1 cellular context compared by ENCODE assay signal in genomic region chr6:158208226-158208807, GRCh38.
TF ChIP-seq lines count a peak whose summit lies in the region.

No MANE protein-coding gene starts in this region.

TF ChIP-seq in SK-N-SH, 30 proteins besides CTCF, POLR2A, EP300 and RAD21 (continued from another document):
- TF ChIP-seq RFX5 (IDR thresholded peaks at IDR 0.05; ENCODE audit: low read length), result no peak
- TF ChIP-seq REST (IDR thresholded peaks at IDR 0.05; ENCODE audit: low read depth, low read length), result no peak
- no peak for TF ChIP-seq IRF3 (IDR thresholded peaks at IDR 0.05; ENCODE audit: low read depth, low read length)
